8 cellular contexts compared by ENCODE assay signal in genomic region chr1:176897350-176898236, GRCh38.
DNase-seq lines count a peak whose midpoint lies in the region; ATAC-seq and TF ChIP-seq lines count a peak whose summit lies in the region.

No MANE protein-coding gene starts in this region.

- no peaks in the 10 kb centered on the region for H3K36me3 ChIP-seq in tibial artery

- intact Hi-C loops in tibial artery (cut with DNase I; ENCODE audit: low total_unique reads) = loop anchor here (2.0 to 5.0 kb wide), 2 partner anchors 285 to 885 kb away; no protein-coding TSS in a partner anchor

- peak; percentile 62 for ATAC-seq in HG02588 (IDR thresholded peaks at IDR 0.05; ENCODE audit: unreplicated experiment)

- peak; percentile 2 for DNase-seq in NK-92 treated with Interleukin-12 subunit alpha and Interleukin-12 subunit beta, amount 100 ng/mL, for 24 hours (lab: John Stamatoyannopoulos, UW)
- no peak for DNase-seq in NK-92 (lab: John Stamatoyannopoulos, UW; ENCODE audit: unreplicated experiment)
- peak; percentile 18 for DNase-seq in NCI-H2081 treated with DMSO at 0.1 percent for 48 hours (lab: John Stamatoyannopoulos, UW)
- DNase-seq in UCSD-AML1 (lab: John Stamatoyannopoulos, UW; ENCODE audit: unreplicated experiment) = peak; percentile 46
- peak; percentile 63 for DNase-seq in epidermal melanocyte (ENCODE audit: insufficient read length, low spot score)
- peak; percentile 66 for DNase-seq in midbrain (lab: John Stamatoyannopoulos, UW)
- peak in 1 of 2 donors; percentile 47 for DNase-seq in tibial artery

- peaks cover 0 to 26% of the 10 kb centered on the region in 2 donors for H3K27me3 ChIP-seq in tibial artery

- H3K27ac ChIP-seq in tibial artery = no peak overlapping the region

- peak overlapping the region in 1 of 2 donors; percentile 19 for H3K4me3 ChIP-seq in tibial artery

- H3K9me3 ChIP-seq in tibial artery = no peaks in the 10 kb centered on the region

- H3K4me1 ChIP-seq in tibial artery = peaks cover 0 to 9% (median 1%) of the 10 kb centered on the region in 4 donors

- peak; percentile 51 to 59 for TF ChIP-seq CTCF in tibial artery (IDR thresholded peaks at IDR 0.05)
